ENCODE assay signal across 28 cellular contexts in the genomic region with DNA sequence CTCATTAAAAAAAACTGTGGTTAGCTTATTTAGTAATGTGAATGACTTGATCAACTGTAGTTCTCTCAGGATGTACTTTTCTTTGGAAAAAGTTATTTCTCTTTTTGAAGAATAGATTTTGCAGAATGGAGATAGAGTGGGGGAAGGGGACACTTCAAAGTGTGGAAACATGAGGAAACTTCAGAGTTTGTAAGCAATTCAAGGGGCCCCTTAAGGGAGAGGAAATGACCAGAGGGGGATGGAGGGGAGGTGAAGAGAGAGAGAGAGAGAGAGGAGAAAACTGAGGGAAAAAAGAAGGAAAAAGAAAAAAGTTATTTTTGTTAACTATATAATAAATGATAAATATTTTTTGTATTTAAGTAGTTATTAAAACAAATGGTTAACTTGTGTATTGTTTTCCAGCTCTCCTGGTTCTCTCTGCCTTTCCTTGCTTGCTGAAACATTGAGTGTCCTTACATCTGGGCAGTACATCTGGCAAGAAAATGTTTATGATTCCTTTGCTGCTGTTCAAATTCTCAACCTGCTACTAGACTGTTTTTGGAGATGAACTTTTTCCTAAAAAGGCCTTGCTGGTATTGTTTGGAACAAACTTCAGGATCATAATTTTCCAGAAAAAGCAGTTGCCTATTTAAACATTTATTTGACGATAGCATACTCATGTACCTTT.
A peak's percentile ranks its signal among the peaks of the same experiment; 100 is the strongest.
DNase-seq lines count a peak whose midpoint lies in the region; ATAC-seq and TF ChIP-seq lines count a peak whose summit lies in the region.
"Had no signal": no experiment of that assay in that cellular context is flagged by ENCODE, and none has a peak within 500 bp of the region (broad histone marks: within the 10 kb centered on the region; RNA-seq: fewer than 3 reads in every experiment).

No MANE protein-coding gene starts in this region.

- peaks cover 2% of the 10 kb centered on the region for H3K4me1 Mint-ChIP-seq in T-helper 17 cell
- H3K4me1 Mint-ChIP-seq: activated naive CD4-positive, alpha-beta T cell treated with anti-CD3 and anti-CD28 coated beads, Interleukin-2, amount 10 ng/mL, durations not matched to agents 7 days and 5 days had no signal

- no peaks in the 10 kb centered on the region for H3K27me3 Mint-ChIP-seq in T-helper 17 cell
- H3K27me3 Mint-ChIP-seq: activated naive CD4-positive, alpha-beta T cell treated with anti-CD3 and anti-CD28 coated beads, Interleukin-2, amount 10 ng/mL, durations not matched to agents 7 days and 5 days; CD4-positive, alpha-beta T cell; IgD-negative memory B cell had no signal

- DNase-seq in NOMO-1 (lab: John Stamatoyannopoulos, UW; ENCODE audit: unreplicated experiment in 2 of 2), result peak; percentile 11 to 37
- DNase-seq in NOMO-1 treated with dmso at 0.1 percent for 144 hours (lab: John Stamatoyannopoulos, UW; ENCODE audit: unreplicated experiment), result no peak
- no peak for DNase-seq in T-helper 17 cell
- DNase-seq in hepatocyte (ENCODE audit: low spot score), result no peak
- DNase-seq in transverse colon, result no peak
- DNase-seq in tibial nerve (ENCODE audit: low spot score in 2 of 2), result no peak
- DNase-seq in pons (ENCODE audit: low spot score), result no peak
- DNase-seq in COR-L47 (lab: John Stamatoyannopoulos, UW), result no peak
- DNase-seq: 8988T; activated CD4-positive, alpha-beta T cell treated with anti-CD3 and anti-CD28 coated beads, Interleukin-2, amount 50 U/mL, for 4 hours; activated CD4-positive, CD25-positive, alpha-beta regulatory T cell; activated naive CD4-positive, alpha-beta T cell treated with anti-CD3 and anti-CD28 coated beads, Interleukin-2, amount 10 ng/mL, durations not matched to agents 7 days and 5 days; amygdala; CD4-positive, alpha-beta T cell; effector CD8-positive, alpha-beta T cell; foreskin fibroblast; heart right ventricle; mammary epithelial cell; NCI-H1417 treated with DMSO at 0.1 percent for 48 hours; NCI-H2081 treated with DMSO at 0.1 percent for 48 hours; NCI-H748 treated with DMSO at 0.1 percent for 48 hours; psoas muscle; stimulated activated CD4-positive, alpha-beta T cell treated with anti-CD3 and anti-CD28 coated beads, Interleukin-15, amount 100 ng/mL, for 24 hours; stimulated activated naive CD4-positive, alpha-beta T cell treated with Interleukin-2 at 50 U/mL for 16 hours; SW 1271 had no signal

- H3K79me2 ChIP-seq in hepatocyte, result no peaks in the 10 kb centered on the region

- H3K9me3 ChIP-seq in T-helper 17 cell (ENCODE audit: control insufficient read depth, low read length, poor library complexity, severe bottlenecking), result no peaks in the 10 kb centered on the region
- H3K9me3 ChIP-seq in hepatocyte (ENCODE audit: low read depth), result no peaks in the 10 kb centered on the region
- no peaks in the 10 kb centered on the region for H3K9me3 ChIP-seq in transverse colon
- H3K9me3 ChIP-seq in tibial nerve, result no peaks in the 10 kb centered on the region
- H3K9me3 ChIP-seq: breast epithelium, psoas muscle had no signal

- no peaks in the 10 kb centered on the region for H3K9me2 ChIP-seq in hepatocyte (replicated peaks; ENCODE audit: insufficient read depth)

- H3K27ac ChIP-seq in hepatocyte (peak overlapping the region; percentile 18), transverse colon (peak overlapping the region; percentile 37 to 68 (median 54)), tibial nerve (no peak overlapping the region)
- H3K27ac ChIP-seq: breast epithelium, heart right ventricle, psoas muscle had no signal

- TF ChIP-seq POLR2A in transverse colon (IDR thresholded peaks at IDR 0.05) (no peak), tibial nerve (IDR thresholded peaks at IDR 0.05) (no peak)

- H2AFZ ChIP-seq in hepatocyte, result no peak overlapping the region

- intact Hi-C loops in transverse colon (cut with DNase I; ENCODE audit: low total_unique reads), result no loop called here

- no peaks in the 10 kb centered on the region for H3K36me3 Mint-ChIP-seq in T-helper 17 cell (ENCODE audit: low read depth)
- H3K36me3 Mint-ChIP-seq: activated naive CD4-positive, alpha-beta T cell treated with anti-CD3 and anti-CD28 coated beads, Interleukin-2, amount 10 ng/mL, durations not matched to agents 7 days and 5 days; IgD-negative memory B cell had no signal

- no peaks in the 10 kb centered on the region for H4K20me1 ChIP-seq in hepatocyte (ENCODE audit: insufficient read depth, poor library complexity, severe bottlenecking)

- TF ChIP-seq EP300 in transverse colon (IDR thresholded peaks at IDR 0.05; ENCODE audit: low read depth) (no peak), tibial nerve (IDR thresholded peaks at IDR 0.05) (no peak)

- no peak for ATAC-seq in T-helper 17 cell
- ATAC-seq: heart right ventricle, psoas muscle had no signal

- H3K27me3 ChIP-seq in hepatocyte, result no peaks in the 10 kb centered on the region
- no peaks in the 10 kb centered on the region for H3K27me3 ChIP-seq in transverse colon
- no peaks in the 10 kb centered on the region for H3K27me3 ChIP-seq in tibial nerve
- H3K27me3 ChIP-seq: breast epithelium, heart right ventricle had no signal

- no peak overlapping the region for H3K4me3 Mint-ChIP-seq in T-helper 17 cell
- H3K4me3 Mint-ChIP-seq: activated naive CD4-positive, alpha-beta T cell treated with anti-CD3 and anti-CD28 coated beads, Interleukin-2, amount 10 ng/mL, durations not matched to agents 7 days and 5 days; activated T-helper 1 cell treated with anti-CD3 and anti-CD28 coated beads, Interleukin-12 subunit alpha, Interleukin-12 subunit beta, Interleukin-2, Interleukin-4 antibody, amounts not matched to agents 30 ng/mL and 10 ng/mL and 1 ng/mL, durations not matched to agents 14 hours and 24 hours and 36 hours; CD4-positive, alpha-beta T cell; IgD-negative memory B cell had no signal

- WGBS in hepatocyte (ENCODE audit: low lambda C conversion rate, missing lambda C conversion rate), result 76% methylated on average over 1 of the region's 1 CpG
- 15 to 54% methylated on average over 1 of the region's 1 CpG for WGBS in transverse colon (ENCODE audit: low coverage in 1 of 2), 2 donors
- 59 to 83% methylated on average over 1 of the region's 1 CpG for WGBS in tibial nerve, 2 donors

- H3K4me2 ChIP-seq in hepatocyte, result no peak overlapping the region

- no peak for TF ChIP-seq CTCF in hepatocyte (IDR thresholded peaks at IDR 0.05; ENCODE audit: poor library complexity)
- TF ChIP-seq CTCF in transverse colon (IDR thresholded peaks at IDR 0.05), result no peak
- TF ChIP-seq CTCF in tibial nerve (IDR thresholded peaks at IDR 0.05), result no peak

- in situ Hi-C loops in transverse colon (cut with MboI; ENCODE audit: low pct_ligation_motif_present in 1 of 4, low pct_unique_long_range_greater_than_20kb in 1 of 4, low sequenced_read_pairs in 3 of 4), result loop anchor here in 2 of 4 donors (10.0 to 25.0 kb wide), 2 partner anchors 485 to 497 kb away; partner anchors contain the start of gene CITED2 (in 1 of the 2)

- H3K4me1 ChIP-seq in hepatocyte (ENCODE audit: insufficient read depth), result peaks cover 11% of the 10 kb centered on the region
- peaks cover 0 to 20% (median 16%) of the 10 kb centered on the region in 4 donors for H3K4me1 ChIP-seq in transverse colon
- no peaks in the 10 kb centered on the region for H3K4me1 ChIP-seq in tibial nerve
- H3K4me1 ChIP-seq: breast epithelium, psoas muscle had no signal

- H3K4me3 ChIP-seq in hepatocyte, result no peak overlapping the region
- no peak overlapping the region for H3K4me3 ChIP-seq in transverse colon
- H3K4me3 ChIP-seq in tibial nerve, result no peak overlapping the region
- H3K4me3 ChIP-seq: breast epithelium, heart right ventricle, psoas muscle had no signal

- H3K36me3 ChIP-seq in hepatocyte (replicated peaks; ENCODE audit: insufficient read depth, low read depth), result no peaks in the 10 kb centered on the region
- no peaks in the 10 kb centered on the region for H3K36me3 ChIP-seq in transverse colon
- no peaks in the 10 kb centered on the region for H3K36me3 ChIP-seq in tibial nerve
- H3K36me3 ChIP-seq: breast epithelium, heart right ventricle had no signal

- peak overlapping the region; percentile 69 for H3K27ac Mint-ChIP-seq in T-helper 17 cell
- H3K27ac Mint-ChIP-seq: activated naive CD4-positive, alpha-beta T cell treated with anti-CD3 and anti-CD28 coated beads, Interleukin-2, amount 10 ng/mL, durations not matched to agents 7 days and 5 days; activated T-helper 1 cell treated with anti-CD3 and anti-CD28 coated beads, Interleukin-12 subunit alpha, Interleukin-12 subunit beta, Interleukin-2, Interleukin-4 antibody, amounts not matched to agents 30 ng/mL and 10 ng/mL and 1 ng/mL, durations not matched to agents 14 hours and 24 hours and 36 hours; CD4-positive, alpha-beta T cell; IgD-negative memory B cell had no signal

Comparison
In these comparisons a context has a peak if more than half of its experiments do, and no peak if none do; other contexts are left out.
1. DNase-seq: peak in NOMO-1 (2 of 2); none in NOMO-1 treated with dmso at 0.1 percent for 144 hours (single experiment), T-helper 17 cell (0 of 3), hepatocyte (single experiment), transverse colon (single experiment), tibial nerve (0 of 2), pons (single experiment) and COR-L47 (single experiment).
2. H3K27ac ChIP-seq: peak in hepatocyte (single experiment) and transverse colon (4 of 4); none in tibial nerve (0 of 4).